ENCODE assay signal across 9 cellular contexts in genomic region chr9:134778841-134779411, GRCh38.
DNase-seq lines count a peak whose midpoint lies in the region; ATAC-seq and TF ChIP-seq lines count a peak whose summit lies in the region.
"Had no signal": no experiment of that assay in that cellular context is flagged by ENCODE, and none has a peak within 500 bp of the region (broad histone marks: within the 10 kb centered on the region; RNA-seq: fewer than 3 reads in every experiment).

No MANE protein-coding gene starts in this region.

- H3K27ac Mint-ChIP-seq in T-cell, result no peak overlapping the region
- H3K27ac Mint-ChIP-seq: activated naive CD4-positive, alpha-beta T cell treated with anti-CD3 and anti-CD28 coated beads, Interleukin-2, amount 50 U/mL, for 24 hours had no signal

- no peaks in the 10 kb centered on the region for H3K9me3 Mint-ChIP-seq in T-cell
- H3K9me3 Mint-ChIP-seq: activated naive CD4-positive, alpha-beta T cell treated with anti-CD3 and anti-CD28 coated beads, Interleukin-2, amount 50 U/mL, for 24 hours had no signal

- TF ChIP-seq POLR2A in gastroesophageal sphincter (IDR thresholded peaks at IDR 0.05), result no peak

- no peaks in the 10 kb centered on the region for H3K4me1 Mint-ChIP-seq in T-cell
- H3K4me1 Mint-ChIP-seq: activated naive CD4-positive, alpha-beta T cell treated with anti-CD3 and anti-CD28 coated beads, Interleukin-2, amount 50 U/mL, for 24 hours had no signal

- in situ Hi-C loops in GM13976 (cut with MboI; ENCODE audit: low sequenced_read_pairs, unreplicated experiment), result no loop called here

- H3K36me3 Mint-ChIP-seq in T-cell, result no peaks in the 10 kb centered on the region
- H3K36me3 Mint-ChIP-seq: activated naive CD4-positive, alpha-beta T cell treated with anti-CD3 and anti-CD28 coated beads, Interleukin-2, amount 50 U/mL, for 24 hours had no signal

- H3K27ac ChIP-seq in 22Rv1, result no peak overlapping the region
- no peak overlapping the region for H3K27ac ChIP-seq in SJCRH30
- peak overlapping the region in 3 of 4 donors; percentile 71 to 76 (median 74) for H3K27ac ChIP-seq in gastroesophageal sphincter

- ATAC-seq in gastroesophageal sphincter, result peak; percentile 82
- ATAC-seq in T-cell (replicated peaks in 1 of 4), result no peak

- no peaks in the 10 kb centered on the region for H3K9me3 ChIP-seq in SJCRH30 (replicated peaks)
- no peaks in the 10 kb centered on the region for H3K9me3 ChIP-seq in gastroesophageal sphincter

- H3K4me3 ChIP-seq in SJCRH30, result no peak overlapping the region
- H3K4me3 ChIP-seq in gastroesophageal sphincter, result no peak overlapping the region

- WGBS in gastroesophageal sphincter (ENCODE audit: low coverage in 1 of 2), 2 donors, result 33 to 41% methylated on average over 1 to 3 of the region's 17 CpGs

- H3K36me3 ChIP-seq in SJCRH30 (no peaks in the 10 kb centered on the region), gastroesophageal sphincter (peaks cover 0 to 61% of the 10 kb centered on the region in 2 donors)

- CTCF ChIA-PET in T-cell (lab: Charles Lee), result no interaction called here

- H3K4me3 Mint-ChIP-seq in T-cell, result no peak overlapping the region
- H3K4me3 Mint-ChIP-seq: activated naive CD4-positive, alpha-beta T cell treated with anti-CD3 and anti-CD28 coated beads, Interleukin-2, amount 50 U/mL, for 24 hours had no signal

- TF ChIP-seq EP300 in gastroesophageal sphincter (IDR thresholded peaks at IDR 0.05), result no peak

- peaks cover 38% of the 10 kb centered on the region for H3K4me1 ChIP-seq in SJCRH30
- H3K4me1 ChIP-seq in gastroesophageal sphincter, result peaks cover 0 to 74% (median 38%) of the 10 kb centered on the region in 3 donors

- no peak for DNase-seq in GM13976 (ENCODE audit: low spot score)
- peak; percentile 55 to 73 for DNase-seq in SJCRH30
- peak; percentile 74 for DNase-seq in retina
- no peak for DNase-seq in HPDE6-E6E7 (ENCODE audit: extremely low spot score)
- no peak for DNase-seq in NCI-H1694 treated with DMSO at 0.1 percent for 48 hours (lab: John Stamatoyannopoulos, UW)
- DNase-seq in T-cell, result no peak

- TF ChIP-seq CTCF in 22Rv1 (IDR thresholded peaks at IDR 0.05) (peak; percentile 77), GM13976 (IDR thresholded peaks at IDR 0.05; ENCODE audit: borderline replicate concordance, control extremely low read depth, extremely low read depth, insufficient read depth, missing control alignments) (peak; percentile 9), gastroesophageal sphincter (IDR thresholded peaks at IDR 0.05) (peak in 3 of 4 experiments; percentile 79 to 86 (median 85))

- H3K27me3 Mint-ChIP-seq in T-cell, result peaks cover 0 to 4% of the 10 kb centered on the region in 2 donors
- H3K27me3 Mint-ChIP-seq: activated naive CD4-positive, alpha-beta T cell treated with anti-CD3 and anti-CD28 coated beads, Interleukin-2, amount 50 U/mL, for 24 hours had no signal

- POLR2A ChIA-PET in T-cell (lab: Charles Lee), result no interaction called here

- no peaks in the 10 kb centered on the region for H3K27me3 ChIP-seq in SJCRH30
- H3K27me3 ChIP-seq in gastroesophageal sphincter, result no peaks in the 10 kb centered on the region

Comparison
In these comparisons a context has a peak if more than half of its experiments do, and no peak if none do; other contexts are left out.
1. H3K27ac ChIP-seq: peak in gastroesophageal sphincter (3 of 4); none in 22Rv1 (single experiment) and SJCRH30 (single experiment).
2. CTCF ChIP-seq: peak in every context shown above with its lines; median percentile 85 in gastroesophageal sphincter; 77 in 22Rv1; 9 in GM13976.
3. DNase-seq: peak in SJCRH30 (2 of 2) and retina (single experiment); none in GM13976 (single experiment), HPDE6-E6E7 (single experiment), NCI-H1694 treated with DMSO at 0.1 percent for 48 hours (single experiment) and T-cell (0 of 34).